Comparison of ENCODE assay signal across 8 cellular contexts in the genomic region with DNA sequence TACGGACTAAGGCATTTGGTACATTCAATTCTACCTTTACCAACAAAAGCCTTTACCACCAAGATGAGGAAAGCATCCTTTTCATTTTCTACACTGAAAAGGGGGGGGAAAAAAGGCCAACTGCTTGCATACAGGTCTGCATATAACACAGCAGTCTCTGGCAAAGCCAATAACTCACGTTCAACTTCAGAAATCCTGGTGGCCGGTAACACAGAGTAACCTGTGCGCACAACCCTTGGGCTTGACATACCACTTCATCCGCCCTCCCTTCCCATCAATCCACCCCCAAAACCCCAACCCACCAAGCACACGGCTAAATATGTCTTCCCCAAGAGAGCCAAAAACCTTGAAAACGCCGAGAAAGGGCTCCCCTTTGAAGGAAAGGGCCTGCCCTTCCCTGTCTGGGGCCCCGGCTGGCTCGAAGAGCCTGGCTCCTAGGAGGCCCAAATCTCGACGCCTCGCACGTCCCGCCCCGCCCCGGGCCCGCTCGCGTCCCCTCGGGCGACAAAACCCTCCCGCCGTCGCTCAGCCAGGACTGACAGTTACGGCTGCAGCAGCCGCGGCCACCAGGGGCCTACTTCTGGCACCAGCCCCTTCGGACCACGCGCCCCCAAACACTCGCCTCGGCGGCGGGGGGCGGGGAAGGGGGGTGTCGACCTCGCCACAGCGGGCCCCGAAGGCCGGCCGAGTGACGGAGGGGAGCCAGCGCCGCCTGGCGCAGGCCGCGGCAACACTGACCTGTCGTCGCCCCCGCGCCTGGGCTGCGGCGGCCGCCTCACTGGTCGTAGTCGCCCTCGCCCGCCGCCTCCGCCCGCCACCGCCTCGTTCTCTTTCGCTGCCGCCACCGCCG. TPM values are rescaled to one million over a fixed set of nuclear protein-coding genes. Genes with fewer than 3 reads are reported as not detected.
DNase-seq lines count a peak whose midpoint lies in the region; ATAC-seq, FAIRE-seq and TF ChIP-seq lines count a peak whose summit lies in the region.

No MANE protein-coding gene starts in this region.

- H4K20me1 ChIP-seq in BLaER1 treated with 17β-estradiol and CSF1 and Interleukin-3, amounts not matched to agents 10 nM and 100 nM: peaks cover 40 to 57% (median 51%) of the 10 kb centered on the region in 11 experiments; a peak in 21 of 22 replicates

- peaks cover 33% of the 10 kb centered on the region for H3K4me1 Mint-ChIP-seq in activated naive CD4-positive, alpha-beta T cell treated with anti-CD3 and anti-CD28 coated beads, Interleukin-2, amount 10 ng/mL, durations not matched to agents 7 days and 5 days
- peaks cover 30% of the 10 kb centered on the region for H3K4me1 Mint-ChIP-seq in osteocyte (ENCODE audit: unreplicated experiment)

- peaks cover 17 to 39% (median 34%) of the 10 kb centered on the region in 11 experiments; a peak in 21 of 22 replicates for H3K36me3 ChIP-seq in BLaER1 treated with 17β-estradiol and CSF1 and Interleukin-3, amounts not matched to agents 10 nM and 100 nM
- no peaks in the 10 kb centered on the region for H3K36me3 ChIP-seq in transverse colon

- peak overlapping the region; percentile 99 to 100 (median 100) for H3K27ac ChIP-seq in BLaER1 treated with 17β-estradiol and CSF1 and Interleukin-3, amounts not matched to agents 10 nM and 100 nM
- H3K27ac ChIP-seq in RWPE1 (peak overlapping the region; percentile 92), transverse colon (peak overlapping the region; percentile 98 to 100 (median 99))

- peaks cover 15% of the 10 kb centered on the region for H3K36me3 Mint-ChIP-seq in activated naive CD4-positive, alpha-beta T cell treated with anti-CD3 and anti-CD28 coated beads, Interleukin-2, amount 10 ng/mL, durations not matched to agents 7 days and 5 days
- no peaks in the 10 kb centered on the region for H3K36me3 Mint-ChIP-seq in osteocyte (ENCODE audit: unreplicated experiment)

- TF ChIP-seq POLR2A in transverse colon (IDR thresholded peaks at IDR 0.05): no peak

- peaks cover 7 to 41% (median 33%) of the 10 kb centered on the region in 11 experiments; a peak in 19 of 22 replicates for H3K9me3 ChIP-seq in BLaER1 treated with 17β-estradiol and CSF1 and Interleukin-3, amounts not matched to agents 10 nM and 100 nM (replicated peaks in 1 of 11)
- no peaks in the 10 kb centered on the region for H3K9me3 ChIP-seq in transverse colon

- intact Hi-C loops in transverse colon (cut with DNase I; ENCODE audit: low total_unique reads): loop anchor here (10.0 kb wide), 1 partner anchor 93 kb away; no protein-coding TSS in a partner anchor

- WGBS in transverse colon (ENCODE audit: low coverage in 1 of 2), 2 donors: 0 to 1% methylated on average over 1 to 49 of the region's 68 CpGs

- no peaks in the 10 kb centered on the region for H3K9me3 Mint-ChIP-seq in activated naive CD4-positive, alpha-beta T cell treated with anti-CD3 and anti-CD28 coated beads, Interleukin-2, amount 10 ng/mL, durations not matched to agents 7 days and 5 days
- H3K9me3 Mint-ChIP-seq in osteocyte (ENCODE audit: unreplicated experiment): no peaks in the 10 kb centered on the region

- TF ChIP-seq CTCF in RWPE1 (conservative IDR thresholded peaks at IDR 0.05; ENCODE audit: low read depth) (peak; percentile 69), osteocyte (IDR thresholded peaks at IDR 0.05) (peak; percentile 65), transverse colon (IDR thresholded peaks at IDR 0.05) (peak in 3 of 5 experiments; percentile 30 to 39 (median 35))

- peak; percentile 5 for DNase-seq in GM19239 (ENCODE audit: insufficient read length, low spot score)
- peak; percentile 26 for DNase-seq in RWPE1 (ENCODE audit: low spot score)
- peak; percentile 69 for DNase-seq in activated naive CD4-positive, alpha-beta T cell treated with anti-CD3 and anti-CD28 coated beads, Interleukin-2, amount 10 ng/mL, durations not matched to agents 7 days and 5 days
- peak; percentile 49 for DNase-seq in glomerular visceral epithelial cell (ENCODE audit: extremely low spot score)
- peak; percentile 88 for DNase-seq in osteocyte (ENCODE audit: extremely low spot score, unreplicated experiment)
- peak; percentile 58 for DNase-seq in transverse colon

- no peak for TF ChIP-seq EP300 in transverse colon (IDR thresholded peaks at IDR 0.05; ENCODE audit: low read depth)

- H3K4me2 ChIP-seq in BLaER1 treated with 17β-estradiol and CSF1 and Interleukin-3, amounts not matched to agents 10 nM and 100 nM: peak overlapping the region; percentile 82 to 99 (median 90)

- POLR2A ChIA-PET in RWPE1 (lab: Yijun Ruan, JAX; ENCODE audit: low non-redundant PET): no interaction called here

- peak; percentile 62 for FAIRE-seq in GM19239 (lab: Jason Lieb, UNC)

- CTCF ChIA-PET in RWPE1 (lab: Yijun Ruan, JAX): interaction anchor here (0.7 kb wide), 1 partner anchor 1342 kb away, joined by 4 read pairs; no protein-coding TSS in a partner anchor
- CTCF ChIA-PET in activated naive CD4-positive, alpha-beta T cell treated with anti-CD3 and anti-CD28 coated beads, Interleukin-2, amount 10 ng/mL, durations not matched to agents 7 days and 5 days (lab: Charles Lee): no interaction called here

- H3K9ac ChIP-seq in BLaER1 treated with 17β-estradiol and CSF1 and Interleukin-3, amounts not matched to agents 10 nM and 100 nM: peak overlapping the region; percentile 99 to 100 (median 100)

- peak overlapping the region; percentile 85 to 100 (median 98) for H3K4me3 ChIP-seq in BLaER1 treated with 17β-estradiol and CSF1 and Interleukin-3, amounts not matched to agents 10 nM and 100 nM
- H3K4me3 ChIP-seq in transverse colon: peak overlapping the region; percentile 84 to 100 (median 96)

- no peaks in the 10 kb centered on the region for H3K27me3 ChIP-seq in BLaER1 treated with 17β-estradiol and CSF1 and Interleukin-3, amounts not matched to agents 10 nM and 100 nM
- H3K27me3 ChIP-seq in transverse colon: no peaks in the 10 kb centered on the region

- in situ Hi-C loops in transverse colon (cut with MboI; ENCODE audit: low pct_ligation_motif_present in 1 of 4, low pct_unique_long_range_greater_than_20kb in 1 of 4, low sequenced_read_pairs in 3 of 4): loop anchor here in 1 of 4 donors (25.0 kb wide), 2 partner anchors 476 to 649 kb away; partner anchors contain the start of genes SNRPN and SNURF

- peak; percentile 52 for ATAC-seq in HG03439 (IDR thresholded peaks at IDR 0.05; ENCODE audit: unreplicated experiment)

- peak overlapping the region; percentile 97 for H3K27ac Mint-ChIP-seq in activated naive CD4-positive, alpha-beta T cell treated with anti-CD3 and anti-CD28 coated beads, Interleukin-2, amount 10 ng/mL, durations not matched to agents 7 days and 5 days
- H3K27ac Mint-ChIP-seq in osteocyte (ENCODE audit: unreplicated experiment): peak overlapping the region; percentile 88

- H3K27me3 Mint-ChIP-seq in activated naive CD4-positive, alpha-beta T cell treated with anti-CD3 and anti-CD28 coated beads, Interleukin-2, amount 10 ng/mL, durations not matched to agents 7 days and 5 days: no peaks in the 10 kb centered on the region
- no peaks in the 10 kb centered on the region for H3K27me3 Mint-ChIP-seq in osteocyte (ENCODE audit: unreplicated experiment)

- peaks cover 5 to 31% (median 14%) of the 10 kb centered on the region in 10 experiments; a peak in 18 of 20 replicates for H3K4me1 ChIP-seq in BLaER1 treated with 17β-estradiol and CSF1 and Interleukin-3, amounts not matched to agents 10 nM and 100 nM
- H3K4me1 ChIP-seq in transverse colon: peaks cover 23 to 47% (median 39%) of the 10 kb centered on the region in 4 donors

- peak overlapping the region; percentile 97 for H3K4me3 Mint-ChIP-seq in activated naive CD4-positive, alpha-beta T cell treated with anti-CD3 and anti-CD28 coated beads, Interleukin-2, amount 10 ng/mL, durations not matched to agents 7 days and 5 days
- peak overlapping the region; percentile 93 for H3K4me3 Mint-ChIP-seq in osteocyte (ENCODE audit: unreplicated experiment)

RNA-seq across cellular contexts. Expression of gene UBE3A, which starts 0.8 kb away (rescaled TPM):
- 84.3 and 88.0 TPM in 2 replicates for total RNA-seq in osteocyte
- 10 to 100 TPM; 52.1 to 92.1 (median 76.5) TPM for total RNA-seq in transverse colon

Comparison
In these comparisons a context has a peak if more than half of its experiments do, and no peak if none do; other contexts are left out.
1. Peak in every context shown above with its lines: DNase-seq, ATAC-seq, H3K4me3 ChIP-seq and H3K27ac ChIP-seq.
2. DNase-seq: peak in every context shown above with its lines; median percentile 88 in osteocyte; 69 in activated naive CD4-positive, alpha-beta T cell treated with anti-CD3 and anti-CD28 coated beads, Interleukin-2, amount 10 ng/mL, durations not matched to agents 7 days and 5 days; 58 in transverse colon; 49 in glomerular visceral epithelial cell; 26 in RWPE1; 5 in GM19239.